30 cellular contexts compared by ENCODE assay signal in the genomic region with DNA sequence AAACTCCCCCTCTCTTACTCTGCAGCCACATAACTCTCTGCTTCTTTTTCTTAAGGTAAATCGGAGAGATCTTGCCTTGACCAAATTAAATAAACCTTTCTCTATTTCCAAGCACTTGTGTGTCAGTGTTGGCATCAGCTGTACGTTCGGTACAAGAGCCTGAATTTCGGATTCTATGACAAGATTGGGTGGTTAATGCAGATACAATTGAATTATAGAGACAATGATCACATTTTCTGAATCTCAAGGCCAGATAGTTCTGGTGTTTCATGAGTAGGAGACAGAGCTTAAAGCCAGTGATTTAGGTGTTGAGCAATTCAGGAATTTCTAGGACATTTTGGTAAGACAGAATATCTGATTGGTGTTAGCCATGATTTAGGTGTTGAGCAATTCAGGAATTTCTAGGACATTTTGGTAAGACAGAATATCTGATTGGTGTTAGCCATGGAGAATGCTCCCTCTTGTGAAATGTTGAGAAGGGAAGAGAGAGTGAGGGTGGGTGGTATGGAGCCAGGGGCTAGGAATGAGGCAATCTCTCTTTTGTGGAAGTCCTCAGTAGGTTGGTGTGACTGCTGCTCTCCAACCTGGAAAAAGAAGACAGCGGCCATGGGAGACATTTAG. TPM values are rescaled to one million over a fixed set of nuclear protein-coding genes. Genes with fewer than 3 reads are reported as not detected.
DNase-seq lines count a peak whose midpoint lies in the region; FAIRE-seq and TF ChIP-seq lines count a peak whose summit lies in the region.
"Had no signal": no experiment of that assay in that cellular context is flagged by ENCODE, and none has a peak within 500 bp of the region (broad histone marks: within the 10 kb centered on the region; RNA-seq: fewer than 3 reads in every experiment).

No MANE protein-coding gene starts in this region.

- no peak overlapping the region for H3K23ac ChIP-seq in mesenchymal stem cell (ENCODE audit: low read length in 2 of 2)

- CTCF ChIA-PET in CD8-positive, alpha-beta memory T cell (lab: Charles Lee), result no interaction called here

- H3K4me3 ChIP-seq in fibroblast of pulmonary artery (replicated peaks; ENCODE audit: low read depth, low read length) (no peak overlapping the region), mesenchymal stem cell (ENCODE audit: insufficient read depth in 1 of 2, low read depth in 1 of 2, low read length in 2 of 2) (no peak overlapping the region), stomach (no peak overlapping the region)
- no peak overlapping the region for H3K4me3 ChIP-seq in CD8-positive, alpha-beta memory T cell (ENCODE audit: low read length)
- H3K4me3 ChIP-seq: GM12878, GM23248, Peyer's patch, SJSA1 had no signal

- no peak for TF ChIP-seq EP300 in stomach (IDR thresholded peaks at IDR 0.05)

- WGBS in mesenchymal stem cell, result 74% methylated on average over 5 of the region's 5 CpGs
- 75 to 84% (median 82%) methylated on average over 5 of the region's 5 CpGs for WGBS in stomach, 5 donors

- no peaks in the 10 kb centered on the region for H3K9me3 Mint-ChIP-seq in CD8-positive, alpha-beta memory T cell
- H3K9me3 Mint-ChIP-seq: CD4-positive, CD25-positive, alpha-beta regulatory T cell; H9; HFFc6 had no signal

- DNase-seq in HTR-8/SVneo (ENCODE audit: insufficient read length, low spot score), result no peak
- DNase-seq in amniotic epithelial cell (ENCODE audit: low read depth), result peak; percentile 31
- peak; percentile 25 for DNase-seq in fibroblast of pulmonary artery (ENCODE audit: low read depth)
- DNase-seq in mesenchymal stem cell, result peak; percentile 3
- no peak for DNase-seq in substantia nigra (lab: John Stamatoyannopoulos, UW)
- no peak for DNase-seq in stomach
- no peak for DNase-seq in CD8-positive, alpha-beta memory T cell
- DNase-seq: BE2C; CD4-positive, CD25-positive, alpha-beta regulatory T cell; COR-L47; DMS 273 treated with DMSO at 0.1 percent for 48 hours; DND-41; GM23248; H9; HFFc6; NCI-H1105; NCI-H146; NCI-H2029; NCI-H2227 treated with DMSO at 0.1 percent for 48 hours; NCI-H524; NCI-H774; Peyer's patch; SW 1271 had no signal

- no peaks in the 10 kb centered on the region for H3K4me1 Mint-ChIP-seq in CD8-positive, alpha-beta memory T cell

- no peak overlapping the region for H2BK12ac ChIP-seq in mesenchymal stem cell (ENCODE audit: low read length in 2 of 2)

- no peak overlapping the region for H3K4me3 Mint-ChIP-seq in CD8-positive, alpha-beta memory T cell
- H3K4me3 Mint-ChIP-seq: CD4-positive, CD25-positive, alpha-beta regulatory T cell; H9; HFFc6 had no signal

- no peak overlapping the region for H4K91ac ChIP-seq in mesenchymal stem cell (ENCODE audit: low read length)

- H3K27me3 ChIP-seq in mesenchymal stem cell (ENCODE audit: control insufficient read depth in 1 of 2, insufficient read depth in 1 of 2, low read length in 2 of 2) (peaks cover 0 to 15% of the 10 kb centered on the region in 2 experiments), stomach (peaks cover 0 to 4% (median 0%) of the 10 kb centered on the region in 3 donors)
- H3K27me3 ChIP-seq in CD8-positive, alpha-beta memory T cell (ENCODE audit: insufficient read depth, low read length, poor library complexity, severe bottlenecking), result no peaks in the 10 kb centered on the region
- H3K27me3 ChIP-seq: BE2C, Peyer's patch had no signal

- H2BK5ac ChIP-seq in mesenchymal stem cell (ENCODE audit: low read depth, low read length, poor library complexity, severe bottlenecking), result no peak overlapping the region

- H3K4me1 ChIP-seq in mesenchymal stem cell (ENCODE audit: control insufficient read depth, insufficient read depth, low read depth, low read length) (no peaks in the 10 kb centered on the region), stomach (no peaks in the 10 kb centered on the region)
- H3K4me1 ChIP-seq in CD8-positive, alpha-beta memory T cell (ENCODE audit: insufficient read depth, low read length), result no peaks in the 10 kb centered on the region
- H3K4me1 ChIP-seq: BE2C, SJSA1 had no signal

- H3K4ac ChIP-seq in mesenchymal stem cell (ENCODE audit: low read depth in 1 of 2, low read length in 2 of 2), result no peak overlapping the region

- no peak overlapping the region for H3K27ac Mint-ChIP-seq in CD8-positive, alpha-beta memory T cell
- H3K27ac Mint-ChIP-seq: CD4-positive, CD25-positive, alpha-beta regulatory T cell; H9; HFFc6 had no signal

- no peak for TF ChIP-seq POLR2A in stomach (IDR thresholded peaks at IDR 0.05)

- H3K4me2 ChIP-seq in mesenchymal stem cell (ENCODE audit: low read length, poor library complexity, severe bottlenecking), result no peak overlapping the region
- H3K4me2 ChIP-seq: KMS-11 had no signal

- intact Hi-C loops in stomach (cut with DNase I; ENCODE audit: low total_unique reads), result no loop called here

- no peak overlapping the region for H3K9ac ChIP-seq in mesenchymal stem cell (ENCODE audit: low read length)
- H3K9ac ChIP-seq: GM23248, KMS-11 had no signal

- no peak overlapping the region for H4K8ac ChIP-seq in mesenchymal stem cell (ENCODE audit: low read length)

- no peak overlapping the region for H2BK15ac ChIP-seq in mesenchymal stem cell (ENCODE audit: low read depth, poor library complexity, severe bottlenecking)

- no peak overlapping the region for H2AFZ ChIP-seq in mesenchymal stem cell (ENCODE audit: low read depth, low read length)
- H2AFZ ChIP-seq: GM23248 had no signal

- H3K27me3 Mint-ChIP-seq in CD8-positive, alpha-beta memory T cell, result peaks cover under 1 to 53% of the 10 kb centered on the region in 2 donors

- POLR2A ChIA-PET in CD8-positive, alpha-beta memory T cell (lab: Charles Lee), result no interaction called here

- no peaks in the 10 kb centered on the region for H3K36me3 Mint-ChIP-seq in CD8-positive, alpha-beta memory T cell
- H3K36me3 Mint-ChIP-seq: CD4-positive, CD25-positive, alpha-beta regulatory T cell had no signal

- H3K18ac ChIP-seq in mesenchymal stem cell (ENCODE audit: low read depth in 1 of 2, low read length in 2 of 2), result no peak overlapping the region

- H2AK5ac ChIP-seq in mesenchymal stem cell (ENCODE audit: low read length, severe bottlenecking), result no peak overlapping the region

- H3K27ac ChIP-seq in mesenchymal stem cell (ENCODE audit: low read length, poor library complexity, severe bottlenecking), result no peak overlapping the region
- no peak overlapping the region for H3K27ac ChIP-seq in substantia nigra (ENCODE audit: low read depth, low read length, poor library complexity, severe bottlenecking)
- H3K27ac ChIP-seq in stomach, result no peak overlapping the region
- no peak overlapping the region for H3K27ac ChIP-seq in CD8-positive, alpha-beta memory T cell (ENCODE audit: low read depth, low read length)
- H3K27ac ChIP-seq: GM23248, KMS-11, Peyer's patch, SJSA1 had no signal

- H3K36me3 ChIP-seq in mesenchymal stem cell (ENCODE audit: control insufficient read depth in 1 of 2, insufficient read depth in 2 of 2, low read depth in 1 of 2, low read length in 2 of 2) (no peaks in the 10 kb centered on the region), stomach (no peaks in the 10 kb centered on the region)
- H3K36me3 ChIP-seq in CD8-positive, alpha-beta memory T cell (ENCODE audit: insufficient read depth, low read length), result no peaks in the 10 kb centered on the region
- H3K36me3 ChIP-seq: BE2C, Peyer's patch, SJSA1 had no signal

- H3K14ac ChIP-seq in mesenchymal stem cell (ENCODE audit: low read length in 2 of 2), result no peak overlapping the region

- H3K9me3 ChIP-seq in mesenchymal stem cell (ENCODE audit: control insufficient read depth, low read length), result no peaks in the 10 kb centered on the region
- no peaks in the 10 kb centered on the region for H3K9me3 ChIP-seq in stomach
- no peaks in the 10 kb centered on the region for H3K9me3 ChIP-seq in CD8-positive, alpha-beta memory T cell (ENCODE audit: low read length)
- H3K9me3 ChIP-seq: BE2C, Peyer's patch, SJSA1 had no signal

- H3K79me1 ChIP-seq in mesenchymal stem cell (replicated peaks; ENCODE audit: low read length, poor library complexity, severe bottlenecking), result no peaks in the 10 kb centered on the region

- H2BK120ac ChIP-seq in mesenchymal stem cell (ENCODE audit: low read depth, low read length), result no peak overlapping the region

- peak; percentile 64 for FAIRE-seq in HTR-8/SVneo (lab: Jason Lieb, UNC)
- FAIRE-seq: A204.1, GM12878 had no signal

- no peak for TF ChIP-seq CTCF in fibroblast of pulmonary artery (IDR thresholded peaks at IDR 0.05; ENCODE audit: low read length, missing control alignments)
- TF ChIP-seq CTCF in stomach (IDR thresholded peaks at IDR 0.05), result no peak

RNA-seq across cellular contexts. Expression of gene SPINT3, which starts 5.1 kb away (rescaled TPM):
- not detected for polyA plus RNA-seq in mesenchymal stem cell (2013, experiment 1 of 2)
- polyA plus RNA-seq in mesenchymal stem cell (2013, experiment 2 of 2), result not detected
- total RNA-seq in stomach, result not detected
- not detected for polyA plus RNA-seq in stomach
- not detected for total RNA-seq in CD8-positive, alpha-beta memory T cell
- polyA plus RNA-seq in CD8-positive, alpha-beta memory T cell, result not detected
- total RNA-seq: CD4-positive, CD25-positive, alpha-beta regulatory T cell; GM12878; GM23248; H9; HFFc6; HT-29; OCI-LY7; Peyer's patch; Right ventricle myocardium inferior; SJSA1 had no signal
- polyA plus RNA-seq: CD4-positive, CD25-positive, alpha-beta regulatory T cell; GM12878; GM23248 had no signal

RNA-seq across cellular contexts. Expression of gene WFDC6, which starts 28.9 kb away (rescaled TPM):
- not detected for polyA plus RNA-seq in mesenchymal stem cell (2013, experiment 1 of 2)
- not detected for polyA plus RNA-seq in mesenchymal stem cell (2013, experiment 2 of 2)
- not detected for total RNA-seq in stomach
- not detected for polyA plus RNA-seq in stomach
- total RNA-seq in CD8-positive, alpha-beta memory T cell, result not detected
- not detected for polyA plus RNA-seq in CD8-positive, alpha-beta memory T cell
- total RNA-seq: CD4-positive, CD25-positive, alpha-beta regulatory T cell; GM12878; GM23248; H9; HFFc6; HT-29; OCI-LY7; Peyer's patch; Right ventricle myocardium inferior; SJSA1 had no signal
- polyA plus RNA-seq: CD4-positive, CD25-positive, alpha-beta regulatory T cell; GM12878; GM23248 had no signal

RNA-seq across cellular contexts. Expression of gene EPPIN, which starts 36.8 kb away (rescaled TPM):
- not detected for polyA plus RNA-seq in mesenchymal stem cell (2013, experiment 1 of 2)
- polyA plus RNA-seq in mesenchymal stem cell (2013, experiment 2 of 2), result not detected
- total RNA-seq in stomach, result not detected
- not detected for polyA plus RNA-seq in stomach
- not detected for total RNA-seq in CD8-positive, alpha-beta memory T cell
- not detected for polyA plus RNA-seq in CD8-positive, alpha-beta memory T cell
- total RNA-seq: CD4-positive, CD25-positive, alpha-beta regulatory T cell; GM12878; GM23248; H9; HFFc6; HT-29; OCI-LY7; Peyer's patch; Right ventricle myocardium inferior; SJSA1 had no signal
- polyA plus RNA-seq: CD4-positive, CD25-positive, alpha-beta regulatory T cell; GM12878; GM23248 had no signal

RNA-seq across cellular contexts. Expression of gene WFDC2, which starts 40.8 kb away (rescaled TPM):
- not detected for polyA plus RNA-seq in mesenchymal stem cell (2013, experiment 1 of 2)
- not detected for polyA plus RNA-seq in mesenchymal stem cell (2013, experiment 2 of 2)
- 10 to 100 TPM in 2 of 5 donors, 1 to 10 TPM in 2, not detected in 1; 2.2 to 82.8 (median 37.6) TPM for total RNA-seq in stomach
- 10 to 100 TPM in 2 of 3 donors, 1 to 10 TPM in 1; 6.4 to 57.7 (median 49.0) TPM for polyA plus RNA-seq in stomach
- under 1 TPM in 1 of 2 experiments, not detected in 1; 0.55 TPM for total RNA-seq in CD8-positive, alpha-beta memory T cell
- not detected for polyA plus RNA-seq in CD8-positive, alpha-beta memory T cell
- total RNA-seq: CD4-positive, CD25-positive, alpha-beta regulatory T cell; GM12878; GM23248; SJSA1 had no signal
- polyA plus RNA-seq: CD4-positive, CD25-positive, alpha-beta regulatory T cell; GM23248 had no signal

Comparison
In these comparisons a context has a peak if more than half of its experiments do, and no peak if none do; other contexts are left out.
1. DNase-seq: peak in amniotic epithelial cell (single experiment), fibroblast of pulmonary artery (single experiment) and mesenchymal stem cell (single experiment); none in HTR-8/SVneo (single experiment), substantia nigra (0 of 49), stomach (single experiment) and CD8-positive, alpha-beta memory T cell (0 of 5).